16 cellular contexts compared by ENCODE assay signal in genomic region chr5:136506131-136506530, GRCh38.
"Had no signal": no experiment of that assay in that cellular context is flagged by ENCODE, and none has a peak within 500 bp of the region (broad histone marks: within the 10 kb centered on the region; RNA-seq: fewer than 3 reads in every experiment).

No MANE protein-coding gene starts in this region.

- H3K4me1 Mint-ChIP-seq: immature natural killer cell, memory B cell, naive B cell, nephron had no signal

- H3K36me3 Mint-ChIP-seq: immature natural killer cell, memory B cell, naive B cell had no signal

- H3K4me3 ChIP-seq: left ventricle myocardium inferior, lower lobe of right lung, pancreas had no signal

- H3K9me3 Mint-ChIP-seq: nephron had no signal

- H3K27ac Mint-ChIP-seq: immature natural killer cell, memory B cell, nephron, progenitor cell of endocrine pancreas had no signal

- DNase-seq: erythroblast; foreskin keratinocyte; immature natural killer cell; left ventricle myocardium inferior; lower lobe of right lung; naive B cell; occipital lobe; pancreas; right cardiac atrium; small intestine; stimulated activated CD4-positive, alpha-beta T cell treated with anti-CD3 and anti-CD28 coated beads, Interleukin-12 subunit alpha, Interleukin-12 subunit beta, amount 100 ng/mL, for 4 hours; stimulated activated naive CD4-positive, alpha-beta T cell treated with Interleukin-2 at 50 U/mL for 16 hours; trophoblast cell had no signal

- H3K4me3 Mint-ChIP-seq: immature natural killer cell, memory B cell, naive B cell, nephron had no signal

- H3K4me1 ChIP-seq: foreskin keratinocyte, left ventricle myocardium inferior, lower lobe of right lung, pancreas had no signal

- H3K27me3 ChIP-seq: foreskin keratinocyte, pancreas had no signal

- ATAC-seq: foreskin keratinocyte, lower lobe of right lung, pancreas, right cardiac atrium had no signal

- H3K27me3 Mint-ChIP-seq: memory B cell, naive B cell, progenitor cell of endocrine pancreas had no signal

- H3K9me3 ChIP-seq: left ventricle myocardium inferior, lower lobe of right lung, pancreas had no signal

- H3K27ac ChIP-seq: foreskin keratinocyte, left ventricle myocardium inferior, lower lobe of right lung, pancreas had no signal

- H3K36me3 ChIP-seq: left ventricle myocardium inferior, lower lobe of right lung, pancreas had no signal
